In genomic region chr22:42342426-42343135, GRCh38 we compare ENCODE assay signal across 1 cellular context.
TF ChIP-seq lines count a peak whose summit lies in the region.

No MANE protein-coding gene starts in this region.

TF ChIP-seq in WTC11, 78 proteins besides CTCF, POLR2A, EP300 and RAD21 (continued from another document):
- TF ChIP-seq USF2 (CRISPR knock-in tag; IDR thresholded peaks at IDR 0.05): no peak
- no peak for TF ChIP-seq ZNF232 (CRISPR knock-in tag; IDR thresholded peaks at IDR 0.05)
- TF ChIP-seq ELF4 (CRISPR knock-in tag; IDR thresholded peaks at IDR 0.05; ENCODE audit: low read depth): no peak
- no peak for TF ChIP-seq HMGA2 (CRISPR knock-in tag; IDR thresholded peaks at IDR 0.05)
- TF ChIP-seq TCF7 (CRISPR knock-in tag; IDR thresholded peaks at IDR 0.05; ENCODE audit: low read depth): no peak
- no peak for TF ChIP-seq PREB (CRISPR knock-in tag; IDR thresholded peaks at IDR 0.05; ENCODE audit: borderline replicate concordance)
- no peak for TF ChIP-seq HMGXB4 (CRISPR knock-in tag; IDR thresholded peaks at IDR 0.05)
TF ChIP-seq in WTC11: peak in this region for 0.
